In the genomic region with DNA sequence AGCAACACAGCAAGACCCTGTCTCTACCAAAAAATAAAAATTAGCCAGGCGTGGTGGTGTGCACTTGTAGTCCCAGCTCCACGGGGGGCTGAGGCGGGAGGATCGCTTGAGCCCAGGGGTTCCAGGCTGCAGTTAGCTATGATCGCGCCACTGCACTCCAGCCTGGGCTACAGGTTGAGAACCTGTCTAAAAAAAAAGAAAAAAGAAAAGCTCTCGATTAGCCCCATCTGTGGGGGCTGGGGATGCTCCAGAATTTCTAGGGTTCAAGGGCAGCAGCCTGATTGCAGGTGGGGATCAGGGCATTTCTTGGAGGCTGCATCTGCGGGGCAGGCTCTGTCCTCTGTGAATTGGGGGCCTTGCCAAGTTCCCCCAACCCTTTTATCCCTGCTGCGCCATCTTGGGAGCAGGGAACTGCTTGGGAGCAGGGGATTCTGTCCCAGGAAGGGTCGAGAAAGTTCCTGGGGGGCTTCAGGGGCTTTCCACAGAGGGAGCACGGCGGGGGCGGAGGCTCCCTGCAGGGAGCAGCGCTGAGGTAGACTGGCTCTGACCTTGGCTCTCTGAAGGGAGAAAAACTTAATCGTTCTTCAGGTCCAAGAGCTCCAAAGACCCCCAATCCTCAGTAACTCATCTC, we compare ENCODE assay signal across 8 cellular contexts. TPM values are rescaled to one million over a fixed set of nuclear protein-coding genes. Genes with fewer than 3 reads are reported as not detected.
DNase-seq lines count a peak whose midpoint lies in the region; ATAC-seq and TF ChIP-seq lines count a peak whose summit lies in the region.

No MANE protein-coding gene starts in this region.

- intact Hi-C loops in prostate gland (cut with DNase I): loop anchor here (10.0 kb wide), 1 partner anchor 70 kb away; no protein-coding TSS in a partner anchor

- TF ChIP-seq CTCF in BJ (IDR thresholded peaks at IDR 0.05; ENCODE audit: insufficient read depth, low read depth, low read length) (no peak), fibroblast of lung (conservative IDR thresholded peaks at IDR 0.05 in 1 of 2, IDR thresholded peaks at IDR 0.05 in 1 of 2; ENCODE audit: low read depth in 1 of 2, low read length in 2 of 2) (no peak), prostate gland (IDR thresholded peaks at IDR 0.05) (no peak)

- H3K79me2 ChIP-seq in fibroblast of lung (ENCODE audit: control insufficient read depth, insufficient read depth, low read length): peaks cover 46% of the 10 kb centered on the region

- WGBS in prostate gland: 19% methylated on average over 15 of the region's 15 CpGs

- H3K9ac ChIP-seq in fibroblast of lung (ENCODE audit: insufficient read depth, low read length): peak overlapping the region; percentile 90

- H3K27ac ChIP-seq in SJCRH30 (peak overlapping the region; percentile 52), fibroblast of lung (ENCODE audit: insufficient read depth, low read length) (peak overlapping the region; percentile 82), prostate gland (peak overlapping the region; percentile 82)

- TF ChIP-seq POLR2A in prostate gland (IDR thresholded peaks at IDR 0.05): no peak

- H3K4me2 ChIP-seq in fibroblast of lung (ENCODE audit: extremely low read depth, insufficient read depth, low read length): peak overlapping the region; percentile 91

- H3K27me3 ChIP-seq in BJ (ENCODE audit: control insufficient read depth, insufficient read depth, low read length): no peaks in the 10 kb centered on the region
- no peaks in the 10 kb centered on the region for H3K27me3 ChIP-seq in SJCRH30
- no peaks in the 10 kb centered on the region for H3K27me3 ChIP-seq in fibroblast of lung (ENCODE audit: control insufficient read depth, insufficient read depth, low read length)
- H3K27me3 ChIP-seq in prostate gland (replicated peaks; ENCODE audit: insufficient read depth): no peaks in the 10 kb centered on the region

- peak overlapping the region; percentile 94 for H3K4me3 ChIP-seq in BJ (ENCODE audit: low read depth, low read length)
- peak overlapping the region; percentile 91 for H3K4me3 ChIP-seq in SJCRH30
- H3K4me3 ChIP-seq in fibroblast of lung (replicated peaks in 1 of 4; ENCODE audit: control extremely low read depth in 1 of 4, insufficient read depth in 1 of 4, low read depth in 3 of 4, low read length in 4 of 4): peak overlapping the region; percentile 68 to 87 (median 74)
- peak overlapping the region; percentile 90 to 94 for H3K4me3 ChIP-seq in prostate gland

- H3K4me1 ChIP-seq in SJCRH30: peaks cover 3% of the 10 kb centered on the region; the same call in 1 of the 2 replicates
- H3K4me1 ChIP-seq in fibroblast of lung (ENCODE audit: control insufficient read depth, extremely low read depth, insufficient read depth, low read length): peaks cover 4% of the 10 kb centered on the region
- peaks cover 10% of the 10 kb centered on the region for H3K4me1 ChIP-seq in prostate gland (replicated peaks)

- H3K9me3 ChIP-seq in SJCRH30 (replicated peaks) (no peaks in the 10 kb centered on the region), fibroblast of lung (ENCODE audit: control insufficient read depth, insufficient read depth, low read depth, low read length) (no peaks in the 10 kb centered on the region), prostate gland (no peaks in the 10 kb centered on the region)

- DNase-seq in BJ (ENCODE audit: low read depth) (no peak), SJCRH30 (peak in 1 of 2 experiments; percentile 21), fibroblast of lung (ENCODE audit: low read depth in 2 of 2) (no peak), prostate gland (ENCODE audit: low spot score) (no peak), SK-N-DZ (ENCODE audit: low spot score) (no peak), NK-92 (lab: John Stamatoyannopoulos, UW; ENCODE audit: unreplicated experiment) (no peak)
- DNase-seq in stimulated activated CD4-positive, alpha-beta T cell treated with anti-CD3 and anti-CD28 coated beads, Interleukin-15, amount 100 ng/mL, for 24 hours: no peak

- H3K36me3 ChIP-seq in BJ (ENCODE audit: control insufficient read depth, insufficient read depth, low read length) (no peaks in the 10 kb centered on the region), SJCRH30 (no peaks in the 10 kb centered on the region), fibroblast of lung (ENCODE audit: control insufficient read depth, insufficient read depth, low read length) (no peaks in the 10 kb centered on the region), prostate gland (no peaks in the 10 kb centered on the region)

- POLR2A ChIA-PET in BJ (lab: Charles Lee): no interaction called here

- H4K20me1 ChIP-seq in fibroblast of lung (ENCODE audit: control insufficient read depth, extremely low read depth, insufficient read depth, low read length): no peaks in the 10 kb centered on the region

- H2AFZ ChIP-seq in fibroblast of lung (ENCODE audit: low read length): peak overlapping the region; percentile 75

- CTCF ChIA-PET in BJ (lab: Yijun Ruan, JAX): interaction anchor here (0.8 to 0.9 kb wide), 2 partner anchors 12 to 285 kb away, joined by 3 read pairs; no protein-coding TSS in a partner anchor

- peak; percentile 9 for ATAC-seq in GM21723 (IDR thresholded peaks at IDR 0.05; ENCODE audit: unreplicated experiment)

RNA-seq across cellular contexts. Expression of a gene that starts 0.6 kb away (rescaled TPM):
- polyA plus RNA-seq in BJ (2011; rRNA removed) (206 and 243 TPM in 2 replicates), fibroblast of lung (184 and 279 TPM in 2 replicates)
- polyA minus RNA-seq in BJ (2011; rRNA and poly(A)+ RNA removed): 138 and 214 TPM in 2 replicates
- total RNA-seq in SJCRH30 (2014; rRNA removed; shearing (Covaris generic)): 130 and 132 TPM in 2 replicates
- total RNA-seq in fibroblast of lung (162 and 226 TPM in 2 replicates), prostate gland (100 to 1,000 TPM; 119 to 136 TPM)
- polyA plus RNA-seq in fibroblast of lung (2012): 215 and 312 TPM in 2 replicates
- polyA minus RNA-seq in fibroblast of lung (ENCODE audit: low replicate concordance): 268 and 362 TPM in 2 replicates
- 137 and 142 TPM in 2 replicates for polyA plus RNA-seq in SK-N-DZ (2014; cell fraction: cytosol; rRNA removed)
- 72.1 and 73.3 TPM in 2 replicates for polyA plus RNA-seq in SK-N-DZ (2014; cell fraction: nucleus; rRNA removed)

RNA-seq across cellular contexts. Expression of a gene that starts 49.4 kb away (rescaled TPM):
- 209 and 642 TPM in 2 replicates for polyA plus RNA-seq in BJ (2011; rRNA removed)
- 89.1 and 100 TPM in 2 replicates for polyA minus RNA-seq in BJ (2011; rRNA and poly(A)+ RNA removed)
- total RNA-seq in SJCRH30 (2014; rRNA removed; shearing (Covaris generic)): 40.9 and 42.2 TPM in 2 replicates
- 241 and 394 TPM in 2 replicates for total RNA-seq in fibroblast of lung
- 245 and 408 TPM in 2 replicates for polyA plus RNA-seq in fibroblast of lung
- 319 and 543 TPM in 2 replicates for polyA plus RNA-seq in fibroblast of lung (2012)
- polyA minus RNA-seq in fibroblast of lung (ENCODE audit: low replicate concordance): 64.4 and 129 TPM in 2 replicates
- total RNA-seq in prostate gland: 10 to 100 TPM; 85.4 to 86.5 TPM
- polyA plus RNA-seq in SK-N-DZ (2014; cell fraction: cytosol; rRNA removed): 66.4 and 80.1 TPM in 2 replicates
- polyA plus RNA-seq in SK-N-DZ (2014; cell fraction: nucleus; rRNA removed): 52.1 and 61.5 TPM in 2 replicates

RNA-seq across cellular contexts. Expression of a gene that starts 52.4 kb away (rescaled TPM):
- polyA plus RNA-seq in BJ (2011; rRNA removed) (not detected in 2 replicates), fibroblast of lung (not detected in 2 replicates)
- polyA minus RNA-seq in BJ (2011; rRNA and poly(A)+ RNA removed): 0.19 TPM in 1 of 2 replicates, not detected in the other
- 0.12 TPM in 1 of 2 replicates, not detected in the other for total RNA-seq in SJCRH30 (2014; rRNA removed; shearing (Covaris generic))
- total RNA-seq in fibroblast of lung (not detected in 2 replicates), prostate gland (under 1 TPM in 1 of 2 donors, not detected in 1; 0.97 TPM)
- polyA plus RNA-seq in fibroblast of lung (2012): not detected in 2 replicates
- not detected in 2 replicates for polyA minus RNA-seq in fibroblast of lung (ENCODE audit: low replicate concordance)
- polyA plus RNA-seq in SK-N-DZ (2014; cell fraction: cytosol; rRNA removed): not detected in 2 replicates
- polyA plus RNA-seq in SK-N-DZ (2014; cell fraction: nucleus; rRNA removed): not detected in 2 replicates
